In the genomic region with DNA sequence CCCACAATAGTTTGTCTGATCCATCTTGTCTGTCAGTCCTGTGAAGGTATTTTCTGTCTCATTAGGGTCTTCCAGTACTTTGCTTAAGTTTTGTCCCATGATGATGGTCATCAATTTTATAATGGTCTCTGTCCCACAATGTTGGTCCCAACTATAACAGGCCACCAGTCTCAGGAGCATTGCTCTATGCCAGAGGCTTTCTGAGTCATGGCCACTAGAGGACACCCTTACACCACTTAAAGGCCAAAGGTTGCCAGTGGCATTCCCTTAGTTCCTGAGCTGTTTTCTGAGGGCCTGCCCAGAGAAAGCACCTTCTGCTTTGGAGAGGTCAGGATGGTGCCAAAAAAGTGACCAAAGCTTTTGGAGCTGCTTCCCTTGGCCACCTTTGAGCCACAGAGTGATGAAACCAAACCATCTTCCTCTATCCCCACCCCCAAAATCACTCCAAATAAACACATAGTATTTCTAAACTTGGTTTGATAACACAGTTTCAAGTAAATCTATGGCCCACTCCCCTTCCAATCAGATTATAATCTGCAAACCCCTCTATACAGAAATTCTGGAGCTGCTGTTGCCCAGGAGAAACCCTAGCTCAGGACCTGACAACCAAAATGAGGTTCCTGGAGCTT, we compare ENCODE assay signal across 8 cellular contexts. TPM values are rescaled to one million over a fixed set of nuclear protein-coding genes. Genes with fewer than 3 reads are reported as not detected.
DNase-seq lines count a peak whose midpoint lies in the region; ATAC-seq and TF ChIP-seq lines count a peak whose summit lies in the region.

No MANE protein-coding gene starts in this region.

- H3K9me3 Mint-ChIP-seq in nephron: no peaks in the 10 kb centered on the region

- H3K27ac ChIP-seq in fibroblast of lung (ENCODE audit: insufficient read depth, low read length) (no peak overlapping the region), aorta (ENCODE audit: low read depth in 1 of 2, low read length in 2 of 2) (no peak overlapping the region)

- H3K27me3 Mint-ChIP-seq in nephron (ENCODE audit: low read depth): peaks cover 7% of the 10 kb centered on the region

- H2AFZ ChIP-seq in fibroblast of lung (ENCODE audit: low read length): no peak overlapping the region

- no peak overlapping the region for H3K27ac Mint-ChIP-seq in nephron

- H3K4me3 ChIP-seq in fibroblast of lung (replicated peaks in 1 of 4; ENCODE audit: control extremely low read depth in 1 of 4, insufficient read depth in 1 of 4, low read depth in 3 of 4, low read length in 4 of 4) (no peak overlapping the region), aorta (ENCODE audit: low read length in 2 of 2) (no peak overlapping the region)

- TF ChIP-seq CTCF in fibroblast of lung (conservative IDR thresholded peaks at IDR 0.05 in 1 of 2, IDR thresholded peaks at IDR 0.05 in 1 of 2; ENCODE audit: low read depth in 1 of 2, low read length in 2 of 2): peak; percentile 97 to 98
- TF ChIP-seq CTCF in nephron (IDR thresholded peaks at IDR 0.05; ENCODE audit: unreplicated experiment in 3 of 3): peak; percentile 87 to 90 (median 89)

- H3K9ac ChIP-seq in fibroblast of lung (ENCODE audit: insufficient read depth, low read length): no peak overlapping the region

- H3K4me1 ChIP-seq in fibroblast of lung (ENCODE audit: control insufficient read depth, extremely low read depth, insufficient read depth, low read length) (peaks cover under 1% of the 10 kb centered on the region), aorta (ENCODE audit: control insufficient read depth in 1 of 2, insufficient read depth in 2 of 2, low read length in 2 of 2) (no peaks in the 10 kb centered on the region)

- no peaks in the 10 kb centered on the region for H3K36me3 Mint-ChIP-seq in nephron (ENCODE audit: low read depth)

- no peaks in the 10 kb centered on the region for H3K27me3 ChIP-seq in fibroblast of lung (ENCODE audit: control insufficient read depth, insufficient read depth, low read length)
- no peaks in the 10 kb centered on the region for H3K27me3 ChIP-seq in aorta (ENCODE audit: control insufficient read depth in 1 of 2, insufficient read depth in 2 of 2, low read length in 1 of 2)

- no peaks in the 10 kb centered on the region for H3K4me1 Mint-ChIP-seq in nephron

- H3K4me2 ChIP-seq in fibroblast of lung (ENCODE audit: extremely low read depth, insufficient read depth, low read length): no peak overlapping the region

- H3K9me3 ChIP-seq in fibroblast of lung (ENCODE audit: control insufficient read depth, insufficient read depth, low read depth, low read length): no peaks in the 10 kb centered on the region
- H3K9me3 ChIP-seq in aorta (ENCODE audit: control insufficient read depth, low read length): no peaks in the 10 kb centered on the region

- intact Hi-C loops in aorta (cut with DNase I): loop anchor here in 1 of 2 donors (2.0 kb wide), 1 partner anchor 92 kb away; no protein-coding TSS in a partner anchor

- H3K36me3 ChIP-seq in fibroblast of lung (ENCODE audit: control insufficient read depth, insufficient read depth, low read length) (no peaks in the 10 kb centered on the region), aorta (ENCODE audit: control insufficient read depth in 1 of 2, insufficient read depth in 2 of 2, low read length in 1 of 2) (no peaks in the 10 kb centered on the region)

- DNase-seq in CD1c-positive myeloid dendritic cell (ENCODE audit: extremely low spot score) (peak; percentile 60), NCI-H510A (lab: John Stamatoyannopoulos, UW) (peak; percentile 1), fibroblast of lung (ENCODE audit: low read depth in 2 of 2) (peak; percentile 53 to 76), aorta (no peak)
- peak; percentile 57 for DNase-seq in activated CD8-positive, alpha-beta memory T cell treated with anti-CD3 and anti-CD28 coated beads, Interleukin-2, amount 50 U/mL, for 48 hours

- ATAC-seq in GM19023 (IDR thresholded peaks at IDR 0.05; ENCODE audit: unreplicated experiment): peak; percentile 65
- peak; percentile 63 for ATAC-seq in HG03280 (IDR thresholded peaks at IDR 0.05; ENCODE audit: unreplicated experiment)
- ATAC-seq in aorta (ENCODE audit: low FRiP score): peak; percentile 85

- H4K20me1 ChIP-seq in fibroblast of lung (ENCODE audit: control insufficient read depth, extremely low read depth, insufficient read depth, low read length): no peaks in the 10 kb centered on the region

- H3K79me2 ChIP-seq in fibroblast of lung (ENCODE audit: control insufficient read depth, insufficient read depth, low read length): no peaks in the 10 kb centered on the region

- no peak overlapping the region for H3K4me3 Mint-ChIP-seq in nephron

RNA-seq across cellular contexts. Expression of a gene that starts 19.3 kb away (rescaled TPM):
- 291 and 303 TPM in 2 replicates for total RNA-seq in fibroblast of lung
- 323 and 345 TPM in 2 replicates for polyA plus RNA-seq in fibroblast of lung
- polyA plus RNA-seq in fibroblast of lung (2012): 445 and 471 TPM in 2 replicates
- 289 and 384 TPM in 2 replicates for polyA minus RNA-seq in fibroblast of lung (ENCODE audit: low replicate concordance)
- 100 to 1,000 TPM; 156 to 183 TPM for total RNA-seq in aorta
- polyA plus RNA-seq in aorta: 100 to 1,000 TPM; 258 to 486 TPM

RNA-seq across cellular contexts. Expression of a gene that starts 41.2 kb away (rescaled TPM):
- total RNA-seq in fibroblast of lung (0.26 and 9.6 TPM in 2 replicates), aorta (not detected)
- polyA plus RNA-seq in fibroblast of lung (2.2 and 4.8 TPM in 2 replicates), aorta (not detected)
- 1.1 and 3.3 TPM in 2 replicates for polyA plus RNA-seq in fibroblast of lung (2012)
- 7.9 and 22.8 TPM in 2 replicates for polyA minus RNA-seq in fibroblast of lung (ENCODE audit: low replicate concordance)

Comparison
In these comparisons a context has a peak if more than half of its experiments do, and no peak if none do; other contexts are left out.
1. DNase-seq: peak in CD1c-positive myeloid dendritic cell (single experiment), NCI-H510A (single experiment), activated CD8-positive, alpha-beta memory T cell treated with anti-CD3 and anti-CD28 coated beads, Interleukin-2, amount 50 U/mL, for 48 hours (single experiment) and fibroblast of lung (2 of 2); none in aorta (0 of 2).
2. Peak in every context shown above with its lines, with median percentiles within 50 percentile points of each other: ATAC-seq.